15 cellular contexts compared by ENCODE assay signal in genomic region chr4:31548823-31549222, GRCh38.
DNase-seq lines count a peak whose midpoint lies in the region; ATAC-seq and TF ChIP-seq lines count a peak whose summit lies in the region.
"Had no signal": no experiment of that assay in that cellular context is flagged by ENCODE, and none has a peak within 500 bp of the region (broad histone marks: within the 10 kb centered on the region; RNA-seq: fewer than 3 reads in every experiment).

No MANE protein-coding gene starts in this region.

- no peak for TF ChIP-seq CTCF in natural killer cell (IDR thresholded peaks at IDR 0.05)

- no peak overlapping the region for H3K4me3 Mint-ChIP-seq in natural killer cell
- H3K4me3 Mint-ChIP-seq: CD14-positive monocyte, IgD-negative memory B cell had no signal

- in situ Hi-C loops in ACHN (cut with HindIII; ENCODE audit: low pct_ligation_motif_present, low pct_unique_long_range_greater_than_20kb, low sequenced_read_pairs), result no loop called here

- H3K4me1 Mint-ChIP-seq in natural killer cell, result no peaks in the 10 kb centered on the region
- H3K4me1 Mint-ChIP-seq: CD14-positive monocyte, IgD-negative memory B cell had no signal

- H3K36me3 Mint-ChIP-seq in natural killer cell, result no peaks in the 10 kb centered on the region
- H3K36me3 Mint-ChIP-seq: CD14-positive monocyte, IgD-negative memory B cell had no signal

- no peaks in the 10 kb centered on the region for H3K27me3 Mint-ChIP-seq in natural killer cell (ENCODE audit: low read depth in 2 of 2)
- H3K27me3 Mint-ChIP-seq: IgD-negative memory B cell had no signal

- no peak overlapping the region for H3K27ac Mint-ChIP-seq in natural killer cell
- H3K27ac Mint-ChIP-seq: CD14-positive monocyte, IgD-negative memory B cell had no signal

- intact Hi-C loops in natural killer cell (cut with micrococcal nuclease), result no loop called here

- no peak for TF ChIP-seq POLR2A in GM18505 (IDR thresholded peaks at IDR 0.05; ENCODE audit: borderline replicate concordance, extremely low read depth, insufficient read depth, insufficient read length)

- ATAC-seq in HG02571 (IDR thresholded peaks at IDR 0.05; ENCODE audit: unreplicated experiment), result no peak
- no peak for ATAC-seq in GM18505 (IDR thresholded peaks at IDR 0.05; ENCODE audit: unreplicated experiment)
- no peak for ATAC-seq in natural killer cell
- ATAC-seq: A549 had no signal

- DNase-seq in ACHN, result peak; percentile 10
- peak; percentile 47 for DNase-seq in NCI-H446 treated with DMSO at 0.1 percent for 48 hours (lab: John Stamatoyannopoulos, UW)
- DNase-seq in astrocyte of the hippocampus (ENCODE audit: low read depth, low spot score), result peak; percentile 21
- peak; percentile 3 for DNase-seq in iris pigment epithelial cell (ENCODE audit: low read depth)
- no peak for DNase-seq in NCI-H146 treated with DMSO at 0.1 percent for 48 hours (lab: John Stamatoyannopoulos, UW; ENCODE audit: unreplicated experiment)
- no peak for DNase-seq in natural killer cell
- DNase-seq: COR-L47, NCI-H2029 treated with DMSO at 0.1 percent for 48 hours, NCI-H510A treated with DMSO at 0.1 percent for 48 hours, SIG-M5 had no signal

- peaks cover 7 to 17% of the 10 kb centered on the region in 2 donors for H3K9me3 Mint-ChIP-seq in natural killer cell
- H3K9me3 Mint-ChIP-seq: CD14-positive monocyte, IgD-negative memory B cell had no signal

Comparison
In these comparisons a context has a peak if more than half of its experiments do, and no peak if none do; other contexts are left out.
1. DNase-seq: peak in ACHN (single experiment), NCI-H446 treated with DMSO at 0.1 percent for 48 hours (single experiment), astrocyte of the hippocampus (single experiment) and iris pigment epithelial cell (single experiment); none in NCI-H146 treated with DMSO at 0.1 percent for 48 hours (single experiment) and natural killer cell (single experiment).